ENCODE assay signal across 18 cellular contexts in genomic region chr14:81246561-81247270, GRCh38. TPM values are rescaled to one million over a fixed set of nuclear protein-coding genes. Genes with fewer than 3 reads are reported as not detected.
DNase-seq lines count a peak whose midpoint lies in the region; ATAC-seq, FAIRE-seq and TF ChIP-seq lines count a peak whose summit lies in the region.
"Had no signal": no experiment of that assay in that cellular context is flagged by ENCODE, and none has a peak within 500 bp of the region (broad histone marks: within the 10 kb centered on the region; RNA-seq: fewer than 3 reads in every experiment).

No MANE protein-coding gene starts in this region.

- H4K20me1 ChIP-seq in fibroblast of lung (ENCODE audit: control insufficient read depth, extremely low read depth, insufficient read depth, low read length), result no peaks in the 10 kb centered on the region

- intact Hi-C loops in tibial artery (cut with DNase I; ENCODE audit: low total_unique reads), result no loop called here

- DNase-seq in activated naive CD8-positive, alpha-beta T cell treated with anti-CD3 and anti-CD28 coated beads, Interleukin-2, amount 10 ng/mL, durations not matched to agents 7 days and 5 days, result no peak
- DNase-seq in activated naive CD8-positive, alpha-beta T cell treated with anti-CD3 and anti-CD28 coated beads for 36 hours, result no peak
- DNase-seq in RPMI7951 (ENCODE audit: low read depth) (peak; percentile 99), fibroblast of lung (ENCODE audit: low read depth in 2 of 2) (no peak), stromal cell of bone marrow (ENCODE audit: low read depth) (peak; percentile 29), frontal cortex (ENCODE audit: low spot score in 2 of 2) (no peak), tibial artery (no peak)
- no peak for DNase-seq in stimulated activated CD4-positive, alpha-beta T cell treated with anti-CD3 and anti-CD28 coated beads, Interleukin-2, amount 100 ng/mL, for 24 hours
- DNase-seq: activated naive CD4-positive, alpha-beta T cell; COR-L47; kidney; midbrain; NCI-H2029 treated with DMSO at 0.1 percent for 48 hours; NCI-H526 had no signal

- H3K4me1 ChIP-seq in fibroblast of lung (ENCODE audit: control insufficient read depth, extremely low read depth, insufficient read depth, low read length), result no peaks in the 10 kb centered on the region
- H3K4me1 ChIP-seq in tibial artery, result no peaks in the 10 kb centered on the region
- H3K4me1 ChIP-seq: A549 had no signal

- no peak overlapping the region for H3K9ac ChIP-seq in fibroblast of lung (ENCODE audit: insufficient read depth, low read length)

- H3K4me2 ChIP-seq in fibroblast of lung (ENCODE audit: extremely low read depth, insufficient read depth, low read length), result no peak overlapping the region
- H3K4me2 ChIP-seq: A549 had no signal

- no peak for TF ChIP-seq CTCF in fibroblast of lung (conservative IDR thresholded peaks at IDR 0.05 in 1 of 2, IDR thresholded peaks at IDR 0.05 in 1 of 2; ENCODE audit: low read depth in 1 of 2, low read length in 2 of 2)
- TF ChIP-seq CTCF in tibial artery (IDR thresholded peaks at IDR 0.05), result no peak

- H3K36me3 ChIP-seq in fibroblast of lung (ENCODE audit: control insufficient read depth, insufficient read depth, low read length) (no peaks in the 10 kb centered on the region), tibial artery (no peaks in the 10 kb centered on the region)

- H3K4me3 ChIP-seq in fibroblast of lung (replicated peaks in 1 of 4; ENCODE audit: control extremely low read depth in 1 of 4, insufficient read depth in 1 of 4, low read depth in 3 of 4, low read length in 4 of 4), result no peak overlapping the region
- H3K4me3 ChIP-seq in tibial artery, result no peak overlapping the region
- H3K4me3 ChIP-seq: A549, coronary artery had no signal

- peak overlapping the region; percentile 2 for H2AFZ ChIP-seq in fibroblast of lung (ENCODE audit: low read length)

- POLR2A ChIA-PET in activated naive CD8-positive, alpha-beta T cell treated with anti-CD3 and anti-CD28 coated beads, Interleukin-2, amount 10 ng/mL, durations not matched to agents 7 days and 5 days (lab: Charles Lee), result no interaction called here

- no peaks in the 10 kb centered on the region for H3K4me1 Mint-ChIP-seq in activated naive CD8-positive, alpha-beta T cell treated with anti-CD3 and anti-CD28 coated beads, Interleukin-2, amount 10 ng/mL, durations not matched to agents 7 days and 5 days
- H3K4me1 Mint-ChIP-seq in activated naive CD8-positive, alpha-beta T cell treated with anti-CD3 and anti-CD28 coated beads for 36 hours, result no peaks in the 10 kb centered on the region

- no peaks in the 10 kb centered on the region for H3K36me3 Mint-ChIP-seq in activated naive CD8-positive, alpha-beta T cell treated with anti-CD3 and anti-CD28 coated beads, Interleukin-2, amount 10 ng/mL, durations not matched to agents 7 days and 5 days
- H3K36me3 Mint-ChIP-seq in activated naive CD8-positive, alpha-beta T cell treated with anti-CD3 and anti-CD28 coated beads for 36 hours, result peaks cover 6% of the 10 kb centered on the region

- H3K27ac ChIP-seq in fibroblast of lung (ENCODE audit: insufficient read depth, low read length) (no peak overlapping the region), tibial artery (no peak overlapping the region)
- H3K27ac ChIP-seq: A549, coronary artery had no signal

- no peaks in the 10 kb centered on the region for H3K27me3 ChIP-seq in fibroblast of lung (ENCODE audit: control insufficient read depth, insufficient read depth, low read length)
- no peaks in the 10 kb centered on the region for H3K27me3 ChIP-seq in tibial artery

- no peaks in the 10 kb centered on the region for H3K27me3 Mint-ChIP-seq in activated naive CD8-positive, alpha-beta T cell treated with anti-CD3 and anti-CD28 coated beads, Interleukin-2, amount 10 ng/mL, durations not matched to agents 7 days and 5 days
- H3K27me3 Mint-ChIP-seq in activated naive CD8-positive, alpha-beta T cell treated with anti-CD3 and anti-CD28 coated beads for 36 hours, result peaks cover 5% of the 10 kb centered on the region

- FAIRE-seq in frontal cortex (lab: Jason Lieb, UNC), result no peak
- FAIRE-seq: A549, GM18507, kidney had no signal

- peaks cover 11% of the 10 kb centered on the region for H3K9me3 Mint-ChIP-seq in activated naive CD8-positive, alpha-beta T cell treated with anti-CD3 and anti-CD28 coated beads, Interleukin-2, amount 10 ng/mL, durations not matched to agents 7 days and 5 days
- H3K9me3 Mint-ChIP-seq in activated naive CD8-positive, alpha-beta T cell treated with anti-CD3 and anti-CD28 coated beads for 36 hours, result peaks cover 13% of the 10 kb centered on the region

- H3K79me2 ChIP-seq in fibroblast of lung (ENCODE audit: control insufficient read depth, insufficient read depth, low read length), result no peaks in the 10 kb centered on the region

- peak; percentile 33 for ATAC-seq in activated naive CD8-positive, alpha-beta T cell treated with anti-CD3 and anti-CD28 coated beads, Interleukin-2, amount 10 ng/mL, durations not matched to agents 7 days and 5 days (ENCODE audit: low read depth)
- ATAC-seq: A549, sciatic nerve had no signal

- H3K9me3 ChIP-seq in fibroblast of lung (ENCODE audit: control insufficient read depth, insufficient read depth, low read depth, low read length) (no peaks in the 10 kb centered on the region), tibial artery (peaks cover 0 to 9% (median 0%) of the 10 kb centered on the region in 3 donors)
- H3K9me3 ChIP-seq: A549 had no signal

- H3K27ac Mint-ChIP-seq in activated naive CD8-positive, alpha-beta T cell treated with anti-CD3 and anti-CD28 coated beads, Interleukin-2, amount 10 ng/mL, durations not matched to agents 7 days and 5 days, result no peak overlapping the region
- H3K27ac Mint-ChIP-seq in activated naive CD8-positive, alpha-beta T cell treated with anti-CD3 and anti-CD28 coated beads for 36 hours, result no peak overlapping the region

- no peak overlapping the region for H3K4me3 Mint-ChIP-seq in activated naive CD8-positive, alpha-beta T cell treated with anti-CD3 and anti-CD28 coated beads, Interleukin-2, amount 10 ng/mL, durations not matched to agents 7 days and 5 days
- no peak overlapping the region for H3K4me3 Mint-ChIP-seq in activated naive CD8-positive, alpha-beta T cell treated with anti-CD3 and anti-CD28 coated beads for 36 hours

RNA-seq across cellular contexts. Expression of gene GTF2A1, which starts 26.0 kb away (rescaled TPM):
- total RNA-seq in activated naive CD8-positive, alpha-beta T cell treated with anti-CD3 and anti-CD28 coated beads, Interleukin-2, amount 10 ng/mL, durations not matched to agents 7 days and 5 days, result 10 to 100 TPM; 35.1 to 35.8 TPM
- total RNA-seq in activated naive CD8-positive, alpha-beta T cell treated with anti-CD3 and anti-CD28 coated beads for 36 hours, result 10 to 100 TPM; 42.5 TPM
- total RNA-seq in RPMI7951 (2014; rRNA removed; shearing (Covaris generic)), result 19.7 and 22.3 TPM in 2 replicates
- 25.2 and 32.7 TPM in 2 replicates for total RNA-seq in fibroblast of lung
- 23.2 and 25.0 TPM in 2 replicates for polyA plus RNA-seq in fibroblast of lung
- 21.7 and 22.5 TPM in 2 replicates for polyA plus RNA-seq in fibroblast of lung (2012)
- 21.6 and 25.6 TPM in 2 replicates for polyA minus RNA-seq in fibroblast of lung (ENCODE audit: low replicate concordance)
- total RNA-seq in frontal cortex, result 63.2 TPM

Comparison
In these comparisons a context has a peak if more than half of its experiments do, and no peak if none do; other contexts are left out.
1. DNase-seq: peak in RPMI7951 (single experiment) and stromal cell of bone marrow (single experiment); none in activated naive CD8-positive, alpha-beta T cell treated with anti-CD3 and anti-CD28 coated beads, Interleukin-2, amount 10 ng/mL, durations not matched to agents 7 days and 5 days (single experiment), activated naive CD8-positive, alpha-beta T cell treated with anti-CD3 and anti-CD28 coated beads for 36 hours (single experiment), fibroblast of lung (0 of 2), frontal cortex (0 of 2), tibial artery (0 of 2) and stimulated activated CD4-positive, alpha-beta T cell treated with anti-CD3 and anti-CD28 coated beads, Interleukin-2, amount 100 ng/mL, for 24 hours (0 of 2).